8 cellular contexts compared by ENCODE assay signal in genomic region chr1:68495968-68496679, GRCh38. TPM values are rescaled to one million over a fixed set of nuclear protein-coding genes. Genes with fewer than 3 reads are reported as not detected.
DNase-seq lines count a peak whose midpoint lies in the region; ATAC-seq, FAIRE-seq and TF ChIP-seq lines count a peak whose summit lies in the region.

No MANE protein-coding gene starts in this region.

- no peaks in the 10 kb centered on the region for H3K27me3 Mint-ChIP-seq in endothelial cell (ENCODE audit: unreplicated experiment)

- no peaks in the 10 kb centered on the region for H3K36me3 Mint-ChIP-seq in endothelial cell (ENCODE audit: low read depth, unreplicated experiment)

- H3K27ac ChIP-seq in AG04450 (ENCODE audit: low read depth, low read length) = peak overlapping the region; percentile 32
- peak overlapping the region; percentile 97 for H3K27ac ChIP-seq in Panc1 (ENCODE audit: low read length)
- no peak overlapping the region for H3K27ac ChIP-seq in pancreas

- H3K9me3 Mint-ChIP-seq in endothelial cell (ENCODE audit: unreplicated experiment) = no peaks in the 10 kb centered on the region

- TF ChIP-seq CTCF in AG04450 (IDR thresholded peaks at IDR 0.05; ENCODE audit: low read depth, low read length) (no peak), Panc1 (IDR thresholded peaks at IDR 0.05) (no peak), endothelial cell (IDR thresholded peaks at IDR 0.05; ENCODE audit: unreplicated experiment) (no peak), pancreas (IDR thresholded peaks at IDR 0.05) (no peak)

- H3K36me3 ChIP-seq in Panc1 (ENCODE audit: control insufficient read depth, insufficient read depth, low read length) (peaks cover 22% of the 10 kb centered on the region), pancreas (no peaks in the 10 kb centered on the region)

- CTCF ChIA-PET in AG04450 (lab: Charles Lee) = interaction anchor here (1.1 to 1.8 kb wide), 2 partner anchors 26 to 376 kb away, joined by 4 to 5 read pairs; no protein-coding TSS in a partner anchor
- CTCF ChIA-PET in Panc1 (lab: Charles Lee) = no interaction called here

- ATAC-seq in GM18502 (IDR thresholded peaks at IDR 0.05; ENCODE audit: poor library complexity, unreplicated experiment) = peak; percentile 29
- peak; percentile 15 for ATAC-seq in HG03103 (IDR thresholded peaks at IDR 0.05; ENCODE audit: low read depth, unreplicated experiment)
- no peak for ATAC-seq in Panc1
- no peak for ATAC-seq in pancreas

- in situ Hi-C loops in Panc1 (cut with HindIII; ENCODE audit: low pct_unique_long_range_greater_than_20kb, low sequenced_read_pairs) = no loop called here

- DNase-seq in AG04450 (ENCODE audit: low read depth, low spot score) (no peak), Panc1 (ENCODE audit: low read depth, low spot score) (peak; percentile 10), endothelial cell (ENCODE audit: low spot score) (peak; percentile 3), pancreas (no peak), nucleus accumbens (lab: John Stamatoyannopoulos, UW) (no peak)
- no peak for DNase-seq in activated effector memory CD4-positive, alpha-beta T cell treated with anti-CD3 and anti-CD28 coated beads, Interleukin-2, amount 50 U/mL, for 16 hours

- peak overlapping the region; percentile 94 for H3K4me3 Mint-ChIP-seq in endothelial cell (ENCODE audit: unreplicated experiment)

- POLR2A ChIA-PET in AG04450 (lab: Yijun Ruan, JAX) = no interaction called here
- POLR2A ChIA-PET in Panc1 (lab: Charles Lee) = no interaction called here

- H3K4me3 ChIP-seq in AG04450 (ENCODE audit: low read depth, low read length) = peak overlapping the region; percentile 94
- H3K4me3 ChIP-seq in Panc1 (ENCODE audit: low read depth in 2 of 2, low read length in 2 of 2) = peak overlapping the region; percentile 95 to 97
- H3K4me3 ChIP-seq in pancreas = peak overlapping the region; percentile 45 to 75 (median 55)

- intact Hi-C loops in Panc1 (cut with micrococcal nuclease; ENCODE audit: unreplicated experiment) (no loop called here), pancreas (cut with DNase I) (no loop called here)

- WGBS in pancreas, 2 donors = 13 to 18% methylated on average over 21 of the region's 21 CpGs

- H3K9me3 ChIP-seq in AG04450 (ENCODE audit: control insufficient read depth, insufficient read depth, low read length) (no peaks in the 10 kb centered on the region; the same call in 1 of the 2 replicates), Panc1 (ENCODE audit: control insufficient read depth, insufficient read depth, low read depth, low read length) (no peaks in the 10 kb centered on the region), pancreas (no peaks in the 10 kb centered on the region)

- BruUV-seq in Panc1 (replicated peaks; lab: Mats Ljungman, UMichigan) = no TSS peak

- no peak overlapping the region for H3K27ac Mint-ChIP-seq in endothelial cell (ENCODE audit: unreplicated experiment)

- H3K4me1 Mint-ChIP-seq in endothelial cell (ENCODE audit: unreplicated experiment) = no peaks in the 10 kb centered on the region

- H3K27me3 ChIP-seq in AG04450 (ENCODE audit: control insufficient read depth, insufficient read depth, low read length) (no peaks in the 10 kb centered on the region), Panc1 (ENCODE audit: control insufficient read depth, insufficient read depth, low read length) (no peaks in the 10 kb centered on the region), pancreas (no peaks in the 10 kb centered on the region)

- H3K4me1 ChIP-seq in Panc1 (ENCODE audit: control insufficient read depth, insufficient read depth, low read length) (peaks cover 9% of the 10 kb centered on the region; the same call in 1 of the 2 replicates), pancreas (peaks cover 8 to 10% (median 9%) of the 10 kb centered on the region in 3 donors)

- no peak for FAIRE-seq in pancreas (lab: Jason Lieb, UNC)

RNA-seq across cellular contexts. Expression of gene DEPDC1, which starts 0.8 kb away (rescaled TPM):
- polyA plus RNA-seq in AG04450 (2011; rRNA removed) (4.9 and 9.8 TPM in 2 replicates), pancreas (under 1 TPM in 1 of 2 donors, not detected in 1; 0.02 TPM)
- polyA minus RNA-seq in AG04450 (2011; rRNA and poly(A)+ RNA removed) = 1.9 and 7.0 TPM in 2 replicates
- total RNA-seq in Panc1 (2021; ENCODE audit: unreplicated experiment) (43.0 TPM), endothelial cell (ENCODE audit: unreplicated experiment) (4.6 TPM), pancreas (under 1 TPM in 5 of 6 donors, not detected in 1; 0.03 to 0.31 (median 0.16) TPM)
- 11.2 TPM for polyA plus RNA-seq in Panc1 (2012; ENCODE audit: insufficient read length)

RNA-seq across cellular contexts. Expression of gene RPE65, which starts 46.4 kb away (rescaled TPM):
- polyA plus RNA-seq in AG04450 (2011; rRNA removed) (not detected in 2 replicates), pancreas (not detected)
- polyA minus RNA-seq in AG04450 (2011; rRNA and poly(A)+ RNA removed) = not detected in 2 replicates
- total RNA-seq in Panc1 (2021; ENCODE audit: unreplicated experiment) (not detected), endothelial cell (ENCODE audit: unreplicated experiment) (not detected), pancreas (not detected)
- polyA plus RNA-seq in Panc1 (2012; ENCODE audit: insufficient read length) = not detected

Comparison
In these comparisons a context has a peak if more than half of its experiments do, and no peak if none do; other contexts are left out.
1. DNase-seq: peak in Panc1 (single experiment) and endothelial cell (single experiment); none in AG04450 (single experiment), pancreas (0 of 6), nucleus accumbens (0 of 56) and activated effector memory CD4-positive, alpha-beta T cell treated with anti-CD3 and anti-CD28 coated beads, Interleukin-2, amount 50 U/mL, for 16 hours (single experiment).
2. H3K27ac ChIP-seq: peak in AG04450 (single experiment) and Panc1 (single experiment); none in pancreas (0 of 4).
3. ATAC-seq: peak in GM18502 (single experiment) and HG03103 (single experiment); none in Panc1 (single experiment) and pancreas (0 of 4).
4. Peak in every context shown above with its lines, with median percentiles within 50 percentile points of each other: H3K4me3 ChIP-seq.